9 cellular contexts compared by ENCODE assay signal in genomic region chr6:51777631-51778030, GRCh38.
"Had no signal": no experiment of that assay in that cellular context is flagged by ENCODE, and none has a peak within 500 bp of the region (broad histone marks: within the 10 kb centered on the region; RNA-seq: fewer than 3 reads in every experiment).

No MANE protein-coding gene starts in this region.

- H3K36me3 ChIP-seq: HAP-1 had no signal

- H3K27ac ChIP-seq: GM23248, KMS-11 had no signal

- ATAC-seq: HCT116 had no signal

- H3K9ac ChIP-seq: GM23248, KMS-11 had no signal

- H2AFZ ChIP-seq: GM23248 had no signal

- DNase-seq: GM23248, GOT3, H7, HFFc6, KBM-7 had no signal

- H3K4me3 ChIP-seq: GM23248, HAP-1 had no signal

- H3K9me3 ChIP-seq: HAP-1 had no signal

- FAIRE-seq: HTR-8/SVneo had no signal

- H3K4me1 ChIP-seq: HAP-1 had no signal

- H3K4me2 ChIP-seq: KMS-11 had no signal
